Comparison of ENCODE assay signal across 9 cellular contexts in the genomic region with DNA sequence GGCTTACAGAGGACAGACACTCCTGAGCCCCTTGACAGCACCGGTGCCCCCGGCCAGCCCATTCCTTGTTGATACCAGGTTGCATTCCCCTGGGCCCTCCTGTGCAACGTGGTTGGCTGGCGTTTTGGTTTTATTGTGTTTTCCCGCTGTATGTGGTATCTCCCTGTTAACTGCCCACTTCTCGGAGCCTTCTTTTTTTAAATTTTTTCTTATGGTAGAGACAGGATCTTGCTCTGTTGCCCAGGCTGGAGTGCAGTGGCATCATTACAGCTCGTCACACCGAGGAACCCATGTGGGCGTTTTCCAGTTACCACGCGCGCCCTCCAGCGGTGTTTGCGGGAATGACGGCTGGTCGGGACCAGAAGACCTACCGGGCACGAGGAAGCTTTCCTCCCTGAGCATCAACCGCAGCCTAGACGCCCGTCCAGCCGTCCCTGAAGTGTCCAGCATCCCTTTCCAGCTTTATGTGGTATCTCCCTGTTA. TPM values are rescaled to one million over a fixed set of nuclear protein-coding genes. Genes with fewer than 3 reads are reported as not detected.
DNase-seq lines count a peak whose midpoint lies in the region; ATAC-seq and TF ChIP-seq lines count a peak whose summit lies in the region.
"Had no signal": no experiment of that assay in that cellular context is flagged by ENCODE, and none has a peak within 500 bp of the region (broad histone marks: within the 10 kb centered on the region; RNA-seq: fewer than 3 reads in every experiment).

No MANE protein-coding gene starts in this region.

- no peaks in the 10 kb centered on the region for H3K27me3 ChIP-seq in HL-60 (ENCODE audit: insufficient read depth, poor library complexity, severe bottlenecking)
- H3K27me3 ChIP-seq in SJSA1 (replicated peaks): peaks cover 14% of the 10 kb centered on the region; the same call in 1 of the 2 replicates
- H3K27me3 ChIP-seq in spleen (replicated peaks in 1 of 7): peaks cover 0 to 37% (median 0%) of the 10 kb centered on the region in 7 donors

- H3K36me3 ChIP-seq in SJSA1 (no peaks in the 10 kb centered on the region), spleen (no peaks in the 10 kb centered on the region)

- DNase-seq in COR-L47 (lab: John Stamatoyannopoulos, UW) (peak; percentile 37), HL-60 (ENCODE audit: low read depth in 1 of 2, low spot score in 1 of 2) (peak in 1 of 2 experiments; percentile 84), SJSA1 (ENCODE audit: low read depth in 1 of 2, low spot score in 2 of 2) (peak; percentile 43 to 81), Right ventricle myocardium superior (peak; percentile 83), spleen (peak; percentile 90), Ammon's horn (ENCODE audit: low spot score) (no peak)
- DNase-seq in activated effector memory CD4-positive, alpha-beta T cell treated with anti-CD3 and anti-CD28 coated beads, Interleukin-2, amount 50 U/mL, for 16 hours: peak; percentile 94

- H3K27ac ChIP-seq in HL-60 (replicated peaks) (no peak overlapping the region; the same call in 1 of the 2 replicates), SJSA1 (no peak overlapping the region), spleen (no peak overlapping the region)

- 34 to 41% (median 37%) methylated on average over 22 of the region's 22 CpGs for WGBS in spleen, 5 donors

- intact Hi-C loops in Right ventricle myocardium superior (cut with DNase I): no loop called here
- intact Hi-C loops in spleen (cut with DNase I; ENCODE audit: low total_unique reads): loop anchor here (10.0 kb wide), 2 partner anchors 92 to 182 kb away; a partner anchor contains a TSS

- H3K4me1 ChIP-seq in SJSA1 (replicated peaks) (peaks cover 13% of the 10 kb centered on the region), spleen (peaks cover 8 to 18% (median 13%) of the 10 kb centered on the region in 6 donors)

- ATAC-seq in Right ventricle myocardium superior (ENCODE audit: poor library complexity) (peak; percentile 56), HG03108 (IDR thresholded peaks at IDR 0.05; ENCODE audit: unreplicated experiment) (no peak)

- H3K9me3 ChIP-seq in SJSA1 (replicated peaks) (0 out of 2 replicates have a peak, but pooled peaks cover 2% of the 10 kb centered on the region), spleen (peaks cover 0 to 6% (median 0%) of the 10 kb centered on the region in 8 donors)

- TF ChIP-seq CTCF in HL-60 (IDR thresholded peaks at IDR 0.05; ENCODE audit: insufficient read depth, low read length) (peak; percentile 35), spleen (IDR thresholded peaks at IDR 0.05 in 8 of 11, conservative IDR thresholded peaks at IDR 0.05 in 3 of 11) (peak; percentile 26 to 82 (median 66))

- TF ChIP-seq POLR2A in spleen (IDR thresholded peaks at IDR 0.05): no peak

- no peak overlapping the region for H3K4me3 ChIP-seq in HL-60 (replicated peaks; ENCODE audit: insufficient read depth, low read length)
- H3K4me3 ChIP-seq in SJSA1: no peak overlapping the region
- no peak overlapping the region for H3K4me3 ChIP-seq in spleen

RNA-seq across cellular contexts. Expression of a gene that starts 16.9 kb away (rescaled TPM):
- 28.5 and 51.5 TPM in 2 replicates for total RNA-seq in SJSA1 (2014; rRNA removed; shearing (Covaris generic))
- 6.0 TPM for total RNA-seq in Right ventricle myocardium superior
- 10 to 100 TPM; 18.3 to 40.3 (median 22.9) TPM for total RNA-seq in spleen
- polyA plus RNA-seq in spleen: 10 to 100 TPM; 31.4 to 41.7 (median 32.7) TPM

RNA-seq across cellular contexts. Expression of a gene that starts 55.7 kb away (rescaled TPM):
- not detected in 2 replicates for total RNA-seq in SJSA1 (2014; rRNA removed; shearing (Covaris generic))
- total RNA-seq in Right ventricle myocardium superior (not detected), spleen (not detected)
- polyA plus RNA-seq in spleen: not detected
- total RNA-seq: activated CD8-positive, alpha-beta memory T cell treated with anti-CD3 and anti-CD28 coated beads for 36 hours had no signal
